In genomic region chrX:53421772-53422090, GRCh38 we compare ENCODE assay signal across 8 cellular contexts. TPM values are rescaled to one million over a fixed set of nuclear protein-coding genes. Genes with fewer than 3 reads are reported as not detected.
A peak's percentile ranks its signal among the peaks of the same experiment; 100 is the strongest.
DNase-seq lines count a peak whose midpoint lies in the region; ATAC-seq and TF ChIP-seq lines count a peak whose summit lies in the region.

No MANE protein-coding gene starts in this region.

- peaks cover 2% of the 10 kb centered on the region for H3K36me3 Mint-ChIP-seq in endodermal cell (ENCODE audit: low read depth)

- BruUV-seq in PC-3 (replicated peaks; lab: Mats Ljungman, UMichigan), result no TSS peak

- peaks cover 64% of the 10 kb centered on the region for H3K9me3 Mint-ChIP-seq in endodermal cell

- no peak overlapping the region for H4K91ac ChIP-seq in neuronal stem cell (ENCODE audit: low read depth, low read length, poor library complexity)

- H2AFZ ChIP-seq in PC-3 (ENCODE audit: low read length), result peak overlapping the region; percentile 77
- H2AFZ ChIP-seq in neuronal stem cell (ENCODE audit: low read length), result peak overlapping the region; percentile 76

- peak overlapping the region; percentile 64 for H3K18ac ChIP-seq in neuronal stem cell (ENCODE audit: low read length)

- H3K4ac ChIP-seq in neuronal stem cell (ENCODE audit: low read length), result no peak overlapping the region

- H3K9me3 ChIP-seq in PC-3 (ENCODE audit: low read length) (no peaks in the 10 kb centered on the region), endodermal cell (ENCODE audit: control insufficient read depth, low read length) (no peaks in the 10 kb centered on the region), neuronal stem cell (replicated peaks in 1 of 2; ENCODE audit: control insufficient read depth in 2 of 2, insufficient read depth in 1 of 2, low read depth in 1 of 2, low read length in 2 of 2) (no peaks in the 10 kb centered on the region)

- H3K4me3 Mint-ChIP-seq in endodermal cell, result peak overlapping the region; percentile 76

- no peak overlapping the region for H2BK120ac ChIP-seq in neuronal stem cell (ENCODE audit: low read depth, low read length)

- H3K27me3 ChIP-seq in PC-3 (ENCODE audit: low read length) (no peaks in the 10 kb centered on the region), endodermal cell (ENCODE audit: control insufficient read depth, insufficient read depth, low read length, poor library complexity, severe bottlenecking) (no peaks in the 10 kb centered on the region), neuronal stem cell (ENCODE audit: control insufficient read depth in 3 of 3, insufficient read depth in 3 of 3, low read depth in 1 of 3, low read length in 3 of 3) (no peaks in the 10 kb centered on the region)

- no peak overlapping the region for H2BK15ac ChIP-seq in neuronal stem cell (ENCODE audit: low read length)

- H3K14ac ChIP-seq in neuronal stem cell (ENCODE audit: low read length), result no peak overlapping the region

- no peak overlapping the region for H4K8ac ChIP-seq in neuronal stem cell (ENCODE audit: low read depth, low read length)

- peaks cover 35% of the 10 kb centered on the region for H4K20me1 ChIP-seq in PC-3 (ENCODE audit: low read length)

- H3K23ac ChIP-seq in neuronal stem cell (ENCODE audit: low read depth, low read length, poor library complexity), result peak overlapping the region; percentile 65

- H3K27me3 Mint-ChIP-seq in endodermal cell (ENCODE audit: insufficient read depth), result no peaks in the 10 kb centered on the region

- H3K27ac ChIP-seq in PC-3 (ENCODE audit: low read length), result peak overlapping the region; percentile 93
- peak overlapping the region; percentile 92 for H3K27ac ChIP-seq in endodermal cell (ENCODE audit: low read depth, low read length)
- peak overlapping the region; percentile 90 for H3K27ac ChIP-seq in neuronal stem cell (replicated peaks; ENCODE audit: low read length)

- peaks cover 4% of the 10 kb centered on the region for H3K4me1 Mint-ChIP-seq in endodermal cell

- no peak for TF ChIP-seq CTCF in PC-3 (conservative IDR thresholded peaks at IDR 0.05; ENCODE audit: low read depth, low read length)
- TF ChIP-seq CTCF in endodermal cell (conservative IDR thresholded peaks at IDR 0.05), result no peak

- WGBS in endodermal cell (ENCODE audit: insufficient coverage in 1 of 2, insufficient read length in 1 of 2), 2 experiments, result 0% methylated on average over 9 to 15 of the region's 15 CpGs
- WGBS in neuronal stem cell (ENCODE audit: extremely low coverage in 2 of 2, insufficient read length in 2 of 2, insufficient replicate concordance in 1 of 2), 2 donors, result no CpG with 5 or more reads among the region's 15 CpGs

- CTCF ChIA-PET in PC-3 (lab: Charles Lee), result interaction anchor here (0.6 to 1.8 kb wide), 3 partner anchors 24 to 139 kb away, joined by 3 to 11 read pairs (median 7); no protein-coding TSS in a partner anchor

- intact Hi-C loops in PC-3 (cut with micrococcal nuclease), result loop anchor here (2.0 kb wide), 1 partner anchor 19 kb away; no protein-coding TSS in a partner anchor

- no peak overlapping the region for H2BK12ac ChIP-seq in neuronal stem cell (ENCODE audit: low read length)

- POLR2A ChIA-PET in PC-3 (lab: Charles Lee; ENCODE audit: unreplicated experiment), result interaction anchor here (0.9 kb wide), 1 partner anchor 18 kb away, joined by 3 read pairs; no protein-coding TSS in a partner anchor

- DNase-seq in NCI-H1436 (lab: John Stamatoyannopoulos, UW) (peak; percentile 59), NCI-H1436 treated with DMSO at 0.1 percent for 48 hours (lab: John Stamatoyannopoulos, UW) (no peak), PC-3 (no peak), endodermal cell (no peak), neuronal stem cell (ENCODE audit: low spot score) (no peak), OCI-M2 (lab: John Stamatoyannopoulos, UW; ENCODE audit: unreplicated experiment) (no peak), hippocampal formation (lab: John Stamatoyannopoulos, UW) (no peak)

- ATAC-seq in HG02623 (IDR thresholded peaks at IDR 0.05; ENCODE audit: unreplicated experiment) (peak; percentile 5), PC-3 (peak; percentile 2; the same call in 1 of the 2 replicates)

- no peaks in the 10 kb centered on the region for H3F3A ChIP-seq in PC-3 (ENCODE audit: low read length, unreplicated experiment)

- peaks cover 3% of the 10 kb centered on the region for H3K79me1 ChIP-seq in neuronal stem cell (ENCODE audit: low read depth, low read length)

- peak overlapping the region; percentile 66 for H2BK5ac ChIP-seq in neuronal stem cell (ENCODE audit: low read length)

- H3K4me3 ChIP-seq in PC-3 (ENCODE audit: low read length) (peak overlapping the region; percentile 92), endodermal cell (ENCODE audit: low read length) (peak overlapping the region; percentile 85), neuronal stem cell (ENCODE audit: low read length in 2 of 2) (peak overlapping the region; percentile 67 to 97)

- H3K27ac Mint-ChIP-seq in endodermal cell, result peak overlapping the region; percentile 97

- peaks cover 54% of the 10 kb centered on the region for H3K79me2 ChIP-seq in PC-3 (ENCODE audit: low read length)

- no peaks in the 10 kb centered on the region for H3K9me2 ChIP-seq in PC-3 (replicated peaks; ENCODE audit: low read length)

- peak overlapping the region; percentile 100 for H3K9ac ChIP-seq in PC-3 (ENCODE audit: low read length)
- H3K9ac ChIP-seq in endodermal cell (ENCODE audit: extremely low read depth, low read length, poor library complexity, severe bottlenecking), result peak overlapping the region; percentile 93
- H3K9ac ChIP-seq in neuronal stem cell (ENCODE audit: low read depth, low read length, poor library complexity), result peak overlapping the region; percentile 84

- H3K4me2 ChIP-seq in PC-3 (ENCODE audit: low read length) (peak overlapping the region; percentile 98), neuronal stem cell (ENCODE audit: insufficient read depth, low read length, poor library complexity, severe bottlenecking) (peak overlapping the region; percentile 33)

- 0 out of 2 replicates have a peak, but pooled peaks cover 2% of the 10 kb centered on the region for H3K36me3 ChIP-seq in PC-3 (ENCODE audit: low read depth, low read length)
- no peaks in the 10 kb centered on the region for H3K36me3 ChIP-seq in endodermal cell (ENCODE audit: control insufficient read depth, insufficient read depth, low read length)
- H3K36me3 ChIP-seq in neuronal stem cell (replicated peaks in 1 of 2; ENCODE audit: control insufficient read depth in 2 of 2, insufficient read depth in 2 of 2, low read length in 2 of 2), result peaks cover 0 to 16% of the 10 kb centered on the region in 2 donors

- H3K4me1 ChIP-seq in PC-3 (ENCODE audit: insufficient read depth, low read length) (peaks cover 7% of the 10 kb centered on the region), endodermal cell (ENCODE audit: control insufficient read depth, insufficient read depth, low read length) (no peaks in the 10 kb centered on the region), neuronal stem cell (ENCODE audit: control insufficient read depth in 2 of 2, insufficient read depth in 1 of 2, low read depth in 1 of 2, low read length in 2 of 2) (peaks cover 0 to 5% of the 10 kb centered on the region in 2 donors)

- H2AK5ac ChIP-seq in neuronal stem cell (ENCODE audit: low read depth, low read length), result no peak overlapping the region

RNA-seq across cellular contexts. Expression of gene SMC1A, which starts 0.7 kb away (rescaled TPM):
- 47.6 and 48.1 TPM in 2 replicates for total RNA-seq in PC-3 (2014; rRNA removed)
- total RNA-seq in endodermal cell, result 100 to 1,000 TPM in 1 of 2 donors, 10 to 100 TPM in 1; 89.0 to 121 TPM
- 77.6 TPM for polyA plus RNA-seq in endodermal cell (2013, experiment 1 of 2)
- polyA plus RNA-seq in endodermal cell (2013, experiment 2 of 2), result 69.1 TPM
- polyA plus RNA-seq in neuronal stem cell (2013, experiment 1 of 2), result 53.4 TPM
- 50.4 TPM for polyA plus RNA-seq in neuronal stem cell (2013, experiment 2 of 2)

RNA-seq across cellular contexts. Expression of gene RIBC1, which starts 0.9 kb away (rescaled TPM):
- total RNA-seq in PC-3 (2014; rRNA removed), result 0.29 and 1.6 TPM in 2 replicates
- total RNA-seq in endodermal cell, result 1 to 10 TPM; 2.3 to 3.0 TPM
- 1.8 TPM for polyA plus RNA-seq in endodermal cell (2013, experiment 1 of 2)
- 1.3 TPM for polyA plus RNA-seq in endodermal cell (2013, experiment 2 of 2)
- 1.5 TPM for polyA plus RNA-seq in neuronal stem cell (2013, experiment 1 of 2)
- polyA plus RNA-seq in neuronal stem cell (2013, experiment 2 of 2), result 1.5 TPM

RNA-seq across cellular contexts. Expression of gene HSD17B10, which starts 12.4 kb away (rescaled TPM):
- total RNA-seq in PC-3 (2014; rRNA removed) (181 and 191 TPM in 2 replicates), endodermal cell (100 to 1,000 TPM; 107 to 120 TPM)
- polyA plus RNA-seq in endodermal cell (2013, experiment 1 of 2), result 82.5 TPM
- polyA plus RNA-seq in endodermal cell (2013, experiment 2 of 2), result 79.4 TPM
- 67.7 TPM for polyA plus RNA-seq in neuronal stem cell (2013, experiment 1 of 2)
- polyA plus RNA-seq in neuronal stem cell (2013, experiment 2 of 2), result 68.1 TPM
